ENCODE assay signal across 27 cellular contexts in the genomic region with DNA sequence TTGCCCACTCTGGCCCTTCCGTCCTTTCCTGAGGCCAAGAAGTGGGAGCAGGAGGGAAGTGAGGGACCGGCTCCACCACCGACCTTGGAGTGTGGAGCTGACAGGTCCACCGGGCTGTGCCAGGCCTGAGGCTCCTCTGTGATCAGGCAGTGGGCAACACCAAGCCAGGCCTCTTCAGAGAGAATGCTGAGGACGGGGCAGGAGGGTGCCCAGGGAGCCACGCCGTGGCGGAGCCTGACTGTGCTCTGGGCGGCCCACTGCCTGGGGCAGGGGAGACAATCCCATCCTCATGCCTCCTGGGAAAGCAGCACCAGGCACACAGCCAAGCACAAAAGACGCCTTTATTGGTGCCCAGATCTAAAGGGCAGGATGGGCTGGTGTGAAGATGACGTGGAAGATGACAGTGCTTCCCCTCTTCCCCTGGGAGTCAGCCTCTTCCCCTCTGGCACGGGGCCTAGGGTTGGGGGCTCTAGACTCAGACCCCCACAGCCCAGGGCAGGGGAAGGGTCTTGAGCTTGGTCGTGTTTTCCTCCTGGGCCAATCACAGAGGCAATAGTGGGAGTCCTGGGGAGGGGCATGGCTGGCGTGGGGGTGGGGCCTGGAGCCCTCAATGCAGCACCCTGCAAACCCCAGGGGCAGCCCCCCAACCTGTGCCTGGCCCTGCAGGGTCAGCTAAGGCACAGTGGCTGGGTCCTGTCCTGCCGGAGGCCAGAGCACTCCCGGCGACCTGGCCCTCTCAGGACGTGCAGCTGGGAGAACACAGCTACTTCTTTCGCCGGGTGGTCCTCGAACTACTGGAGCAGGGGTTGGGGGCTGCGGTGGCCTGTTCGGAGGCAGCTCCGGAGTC. TPM values are rescaled to one million over a fixed set of nuclear protein-coding genes. Genes with fewer than 3 reads are reported as not detected.
"Had no signal": no experiment of that assay in that cellular context is flagged by ENCODE, and none has a peak within 500 bp of the region (broad histone marks: within the 10 kb centered on the region; RNA-seq: fewer than 3 reads in every experiment).

No MANE protein-coding gene starts in this region.

- FAIRE-seq: colon, pancreas had no signal

- DNase-seq: activated B cell treated with CpG ODN at 0.5 μM for 24 hours; activated CD4-positive, alpha-beta T cell treated with anti-CD3 and anti-CD28 coated beads, Interleukin-2, amount 10 ng/mL, durations not matched to agents 24 days and 14 days; activated CD8-positive, alpha-beta T cell treated with anti-CD3 and anti-CD28 coated beads, Interleukin-2, amount 10 ng/mL, durations not matched to agents 7 days and 5 days; activated naive CD4-positive, alpha-beta T cell treated with Interleukin-2 at 50 U/mL for 16 hours; activated T-cell treated with anti-CD3 and anti-CD28 coated beads, Interleukin-2, amount 50 U/mL, for 24 hours; amygdala; dorsolateral prefrontal cortex; foreskin keratinocyte; kidney glomerular epithelial cell; left ventricle myocardium superior; mesenchymal stem cell; naive B cell; stimulated activated CD4-positive, alpha-beta T cell treated with anti-CD3 and anti-CD28 coated beads, Interleukin-4, amount 100 ng/mL, for 4 hours; stimulated activated naive B cell treated with anti-CD40 and anti-IgM and Interleukin-4, amounts not matched to agents 10 μg/mL and 1 μg/mL and 100 μg/mL, for 72 hours; T-cell; tibial artery had no signal

- H3K27me3 Mint-ChIP-seq: activated B cell treated with CpG ODN at 0.5 μM for 24 hours; activated CD4-positive, alpha-beta T cell treated with anti-CD3 and anti-CD28 coated beads, Interleukin-2, amount 10 ng/mL, durations not matched to agents 24 days and 14 days; activated T-cell treated with anti-CD3 and anti-CD28 coated beads, Interleukin-2, amount 50 U/mL, for 24 hours; naive B cell; T-cell had no signal

- ATAC-seq: activated CD8-positive, alpha-beta T cell treated with anti-CD3 and anti-CD28 coated beads, Interleukin-2, amount 10 ng/mL, durations not matched to agents 7 days and 5 days; foreskin keratinocyte; left ventricle myocardium superior; mucosa of descending colon; pancreas; stimulated activated naive B cell treated with anti-CD40 and anti-IgM and Interleukin-4, amounts not matched to agents 10 μg/mL and 1 μg/mL and 100 μg/mL, for 72 hours; T-cell had no signal

- H3K4me2 ChIP-seq: neural progenitor cell had no signal

- H3K4me1 ChIP-seq: foreskin keratinocyte had no signal

- H3K4me1 Mint-ChIP-seq: endodermal cell had no signal

- H3K9me3 Mint-ChIP-seq: activated B cell treated with CpG ODN at 0.5 μM for 24 hours; activated CD4-positive, alpha-beta T cell treated with anti-CD3 and anti-CD28 coated beads, Interleukin-2, amount 10 ng/mL, durations not matched to agents 24 days and 14 days; activated naive CD8-positive, alpha-beta T cell treated with anti-CD3 and anti-CD28 coated beads, Interleukin-2, amount 10 ng/mL, durations not matched to agents 7 days and 5 days; activated T-cell treated with anti-CD3 and anti-CD28 coated beads, Interleukin-2, amount 50 U/mL, for 24 hours; activated T-helper 2 cell treated with anti-CD3 and anti-CD28 coated beads, Interferon-gamma antibody, Interleukin-2, Interleukin-4, amounts not matched to agents 10 μg/mL and 5 μg/mL and 100 μg/mL, durations not matched to agents 14 hours and 24 hours and 36 hours; endodermal cell; naive B cell; neural progenitor cell; stimulated activated naive B cell treated with anti-CD40 and anti-IgM and Interleukin-4, amounts not matched to agents 10 μg/mL and 1 μg/mL and 100 μg/mL, for 72 hours; T-cell had no signal

- H3K4me3 Mint-ChIP-seq: activated B cell treated with CpG ODN at 0.5 μM for 24 hours; activated CD4-positive, alpha-beta T cell treated with anti-CD3 and anti-CD28 coated beads, Interleukin-2, amount 10 ng/mL, durations not matched to agents 24 days and 14 days; activated CD8-positive, alpha-beta T cell treated with anti-CD3 and anti-CD28 coated beads, Interleukin-2, amount 10 ng/mL, durations not matched to agents 7 days and 5 days; activated naive CD8-positive, alpha-beta T cell treated with anti-CD3 and anti-CD28 coated beads, Interleukin-2, amount 10 ng/mL, durations not matched to agents 7 days and 5 days; activated T-cell treated with anti-CD3 and anti-CD28 coated beads, Interleukin-2, amount 50 U/mL, for 24 hours; endodermal cell; neural progenitor cell; stimulated activated naive B cell treated with anti-CD40 and anti-IgM and Interleukin-4, amounts not matched to agents 10 μg/mL and 1 μg/mL and 100 μg/mL, for 72 hours; T-cell had no signal

- H3K9ac ChIP-seq: neural progenitor cell had no signal

- H3K36me3 ChIP-seq: neural progenitor cell had no signal

- H3K27ac Mint-ChIP-seq: activated B cell treated with CpG ODN at 0.5 μM for 24 hours; activated CD4-positive, alpha-beta T cell treated with anti-CD3 and anti-CD28 coated beads, Interleukin-2, amount 10 ng/mL, durations not matched to agents 24 days and 14 days; activated CD8-positive, alpha-beta T cell treated with anti-CD3 and anti-CD28 coated beads, Interleukin-2, amount 10 ng/mL, durations not matched to agents 7 days and 5 days; activated naive CD8-positive, alpha-beta T cell treated with anti-CD3 and anti-CD28 coated beads, Interleukin-2, amount 10 ng/mL, durations not matched to agents 7 days and 5 days; activated T-cell treated with anti-CD3 and anti-CD28 coated beads, Interleukin-2, amount 50 U/mL, for 24 hours; activated T-helper 2 cell treated with anti-CD3 and anti-CD28 coated beads, Interferon-gamma antibody, Interleukin-2, Interleukin-4, amounts not matched to agents 10 μg/mL and 5 μg/mL and 100 μg/mL, durations not matched to agents 14 hours and 24 hours and 36 hours; endodermal cell; naive B cell; neural progenitor cell; stimulated activated naive B cell treated with anti-CD40 and anti-IgM and Interleukin-4, amounts not matched to agents 10 μg/mL and 1 μg/mL and 100 μg/mL, for 72 hours; T-cell had no signal

- H3K9me3 ChIP-seq: mucosa of descending colon, pancreas, sigmoid colon, tibial artery had no signal

- H3K36me3 Mint-ChIP-seq: activated naive CD8-positive, alpha-beta T cell treated with anti-CD3 and anti-CD28 coated beads, Interleukin-2, amount 10 ng/mL, durations not matched to agents 7 days and 5 days; naive B cell; T-cell had no signal

- H2AFZ ChIP-seq: neural progenitor cell had no signal

- H3K27ac ChIP-seq: dorsolateral prefrontal cortex, foreskin keratinocyte, neural progenitor cell, pancreas, sigmoid colon, tibial artery had no signal

- H3K27me3 ChIP-seq: dorsolateral prefrontal cortex, foreskin keratinocyte, neural progenitor cell, pancreas, sigmoid colon, tibial artery had no signal

- H3K4me3 ChIP-seq: dorsolateral prefrontal cortex, mucosa of descending colon, neural progenitor cell, pancreas, sigmoid colon, tibial artery had no signal

RNA-seq across cellular contexts. Expression of a gene that starts 16.2 kb away (rescaled TPM):
- total RNA-seq: activated naive CD8-positive, alpha-beta T cell treated with anti-CD3 and anti-CD28 coated beads, Interleukin-2, amount 10 ng/mL, durations not matched to agents 7 days and 5 days; activated T-helper 2 cell treated with anti-CD3 and anti-CD28 coated beads, Interferon-gamma antibody, Interleukin-2, Interleukin-4, amounts not matched to agents 10 μg/mL and 5 μg/mL and 100 μg/mL, durations not matched to agents 14 hours and 24 hours and 36 hours; endodermal cell; epithelial cell of proximal tubule; foreskin keratinocyte; left ventricle myocardium superior; mucosa of descending colon; sigmoid colon; subcutaneous adipose tissue; urinary bladder had no signal
- polyA plus RNA-seq: urinary bladder had no signal

RNA-seq across cellular contexts. Expression of a gene that starts 21.5 kb away (rescaled TPM):
- total RNA-seq: left ventricle myocardium superior, sigmoid colon, subcutaneous adipose tissue had no signal

RNA-seq across cellular contexts. Expression of a gene that starts 22.5 kb away (rescaled TPM):
- total RNA-seq: epithelial cell of proximal tubule had no signal
